In genomic region chr18:62425465-62426190, GRCh38 we compare ENCODE assay signal across 8 cellular contexts.
DNase-seq lines count a peak whose midpoint lies in the region; ATAC-seq and TF ChIP-seq lines count a peak whose summit lies in the region.

No MANE protein-coding gene starts in this region.

- TF ChIP-seq CTCF in GM12875 (IDR thresholded peaks at IDR 0.05; ENCODE audit: borderline replicate concordance, insufficient read depth, low read depth, low read length): peak; percentile 77
- TF ChIP-seq CTCF in liver (IDR thresholded peaks at IDR 0.05; ENCODE audit: low read depth, low read length, missing input control): peak; percentile 93

- peaks cover 47% of the 10 kb centered on the region for H3K4me1 Mint-ChIP-seq in activated CD4-positive, alpha-beta memory T cell treated with anti-CD3 and anti-CD28 coated beads, Interleukin-2, amount 10 ng/mL, durations not matched to agents 7 days and 5 days

- H3K27ac Mint-ChIP-seq in activated CD4-positive, alpha-beta memory T cell treated with anti-CD3 and anti-CD28 coated beads, Interleukin-2, amount 10 ng/mL, durations not matched to agents 7 days and 5 days: peak overlapping the region; percentile 16

- no peaks in the 10 kb centered on the region for H3K27me3 Mint-ChIP-seq in activated CD4-positive, alpha-beta memory T cell treated with anti-CD3 and anti-CD28 coated beads, Interleukin-2, amount 10 ng/mL, durations not matched to agents 7 days and 5 days

- CTCF ChIA-PET in activated CD4-positive, alpha-beta memory T cell treated with anti-CD3 and anti-CD28 coated beads, Interleukin-2, amount 10 ng/mL, durations not matched to agents 7 days and 5 days (lab: Charles Lee): interaction anchor here (0.7 to 2.0 kb wide), 40 partner anchors 9 to 556 kb away, joined by 3 to 23 read pairs (median 4); partner anchors contain the start of genes PIGN, RELCH and ZCCHC2

- H3K9me3 Mint-ChIP-seq in activated CD4-positive, alpha-beta memory T cell treated with anti-CD3 and anti-CD28 coated beads, Interleukin-2, amount 10 ng/mL, durations not matched to agents 7 days and 5 days: peaks cover 11% of the 10 kb centered on the region

- POLR2A ChIA-PET in activated CD4-positive, alpha-beta memory T cell treated with anti-CD3 and anti-CD28 coated beads, Interleukin-2, amount 10 ng/mL, durations not matched to agents 7 days and 5 days (lab: Charles Lee): interaction anchor here (0.6 to 1.2 kb wide), 4 partner anchors 80 to 238 kb away, joined by 3 to 7 read pairs (median 4); partner anchors contain the start of gene ZCCHC2

- peak overlapping the region; percentile 46 to 86 for H3K9ac ChIP-seq in liver (ENCODE audit: low read depth in 1 of 2, low read length in 2 of 2)

- no peaks in the 10 kb centered on the region for H3K27me3 ChIP-seq in liver (ENCODE audit: control insufficient read depth in 4 of 4, insufficient read depth in 4 of 4, low read length in 3 of 4)

- H3K36me3 Mint-ChIP-seq in activated CD4-positive, alpha-beta memory T cell treated with anti-CD3 and anti-CD28 coated beads, Interleukin-2, amount 10 ng/mL, durations not matched to agents 7 days and 5 days (ENCODE audit: low read depth): peaks cover 6% of the 10 kb centered on the region

- no peak overlapping the region for H3K4me3 Mint-ChIP-seq in activated CD4-positive, alpha-beta memory T cell treated with anti-CD3 and anti-CD28 coated beads, Interleukin-2, amount 10 ng/mL, durations not matched to agents 7 days and 5 days

- DNase-seq in HS-5 (ENCODE audit: low read depth) (peak; percentile 86), NCI-H82 (lab: John Stamatoyannopoulos, UW) (peak; percentile 93)
- peak; percentile 64 for DNase-seq in activated CD4-positive, alpha-beta memory T cell treated with anti-CD3 and anti-CD28 coated beads, Interleukin-2, amount 10 ng/mL, durations not matched to agents 7 days and 5 days
- peak; percentile 3 for DNase-seq in effector CD8-positive, alpha-beta T cell (lab: John Stamatoyannopoulos, UW)
- peak; percentile 16 for DNase-seq in stimulated activated CD4-positive, alpha-beta T cell treated with anti-CD3 and anti-CD28 coated beads, Interleukin-4, amount 100 ng/mL, for 1 hour

- H3K9me3 ChIP-seq in liver (ENCODE audit: control insufficient read depth in 4 of 4, low read length in 3 of 4): no peaks in the 10 kb centered on the region

- H3K4me1 ChIP-seq in liver (ENCODE audit: control insufficient read depth in 4 of 4, insufficient read depth in 4 of 4, low read length in 3 of 4): peaks cover 0 to 10% (median 8%) of the 10 kb centered on the region in 4 donors

- TF ChIP-seq RAD21 in liver (IDR thresholded peaks at IDR 0.05): peak; percentile 98 to 99

- no peak for ATAC-seq in HG02938 (IDR thresholded peaks at IDR 0.05; ENCODE audit: unreplicated experiment)

- 4% methylated on average over 14 of the region's 14 CpGs for WGBS in liver

- no peak overlapping the region for H3K4me3 ChIP-seq in GM12875 (ENCODE audit: low read depth, low read length)
- peak overlapping the region in 2 of 3 donors; percentile 30 to 51 for H3K4me3 ChIP-seq in liver (ENCODE audit: low read depth in 1 of 3, low read length in 3 of 3)

- peak overlapping the region; percentile 76 to 91 for H3K27ac ChIP-seq in liver (ENCODE audit: low read depth in 1 of 2, low read length in 2 of 2)

- H3K36me3 ChIP-seq in liver (ENCODE audit: control insufficient read depth in 4 of 4, insufficient read depth in 3 of 4, low read depth in 1 of 4, low read length in 3 of 4): no peaks in the 10 kb centered on the region

TF ChIP-seq in liver, 16 proteins besides CTCF, POLR2A, EP300 and RAD21:
- peak; percentile 81 for TF ChIP-seq MAX (IDR thresholded peaks at IDR 0.05)
- peak; percentile 54 for TF ChIP-seq REST (IDR thresholded peaks at IDR 0.05)
- TF ChIP-seq, protein P1, sequence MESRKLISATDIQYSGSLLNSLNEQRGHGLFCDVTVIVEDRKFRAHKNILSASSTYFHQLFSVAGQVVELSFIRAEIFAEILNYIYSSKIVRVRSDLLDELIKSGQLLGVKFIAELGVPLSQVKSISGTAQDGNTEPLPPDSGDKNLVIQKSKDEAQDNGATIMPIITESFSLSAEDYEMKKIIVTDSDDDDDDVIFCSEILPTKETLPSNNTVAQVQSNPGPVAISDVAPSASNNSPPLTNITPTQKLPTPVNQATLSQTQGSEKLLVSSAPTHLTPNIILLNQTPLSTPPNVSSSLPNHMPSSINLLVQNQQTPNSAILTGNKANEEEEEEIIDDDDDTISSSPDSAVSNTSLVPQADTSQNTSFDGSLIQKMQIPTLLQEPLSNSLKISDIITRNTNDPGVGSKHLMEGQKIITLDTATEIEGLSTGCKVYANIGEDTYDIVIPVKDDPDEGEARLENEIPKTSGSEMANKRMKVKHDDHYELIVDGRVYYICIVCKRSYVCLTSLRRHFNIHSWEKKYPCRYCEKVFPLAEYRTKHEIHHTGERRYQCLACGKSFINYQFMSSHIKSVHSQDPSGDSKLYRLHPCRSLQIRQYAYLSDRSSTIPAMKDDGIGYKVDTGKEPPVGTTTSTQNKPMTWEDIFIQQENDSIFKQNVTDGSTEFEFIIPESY (IDR thresholded peaks at IDR 0.05): no peak
- peak; percentile 79 for TF ChIP-seq FOXA1 (IDR thresholded peaks at IDR 0.05)
- peak in 1 of 2 donors; percentile 70 for TF ChIP-seq EGR1 (IDR thresholded peaks at IDR 0.05; ENCODE audit: low read depth in 2 of 2)
- peak in 1 of 2 donors; percentile 42 for TF ChIP-seq GABPA (IDR thresholded peaks at IDR 0.05 in 1 of 2, conservative IDR thresholded peaks at IDR 0.05 in 1 of 2)
- TF ChIP-seq HNF4G (IDR thresholded peaks at IDR 0.05): no peak
- peak; percentile 87 for TF ChIP-seq YY1 (IDR thresholded peaks at IDR 0.05)
- peak; percentile 75 to 79 for TF ChIP-seq JUND (IDR thresholded peaks at IDR 0.05)
- no peak for TF ChIP-seq TAF1 (conservative IDR thresholded peaks at IDR 0.05)
- TF ChIP-seq HNF4A (conservative IDR thresholded peaks at IDR 0.05): peak; percentile 64 to 68
- TF ChIP-seq RXRA (IDR thresholded peaks at IDR 0.05): peak; percentile 78 to 79
- peak; percentile 58 for TF ChIP-seq SP1 (IDR thresholded peaks at IDR 0.05)
- peak; percentile 53 for TF ChIP-seq NR2F2 (IDR thresholded peaks at IDR 0.05)
- TF ChIP-seq FOXA2 (IDR thresholded peaks at IDR 0.05): peak; percentile 90
- TF ChIP-seq ATF3 (IDR thresholded peaks at IDR 0.05): peak; percentile 47
TF ChIP-seq in liver: peak in this region for 13.

Comparison
In these comparisons a context has a peak if more than half of its experiments do, and no peak if none do; other contexts are left out.
1. DNase-seq: peak in every context shown above with its lines; median percentile 93 in NCI-H82; 86 in HS-5; 64 in activated CD4-positive, alpha-beta memory T cell treated with anti-CD3 and anti-CD28 coated beads, Interleukin-2, amount 10 ng/mL, durations not matched to agents 7 days and 5 days; 16 in stimulated activated CD4-positive, alpha-beta T cell treated with anti-CD3 and anti-CD28 coated beads, Interleukin-4, amount 100 ng/mL, for 1 hour; 3 in effector CD8-positive, alpha-beta T cell.